16 cellular contexts compared by ENCODE assay signal in the genomic region with DNA sequence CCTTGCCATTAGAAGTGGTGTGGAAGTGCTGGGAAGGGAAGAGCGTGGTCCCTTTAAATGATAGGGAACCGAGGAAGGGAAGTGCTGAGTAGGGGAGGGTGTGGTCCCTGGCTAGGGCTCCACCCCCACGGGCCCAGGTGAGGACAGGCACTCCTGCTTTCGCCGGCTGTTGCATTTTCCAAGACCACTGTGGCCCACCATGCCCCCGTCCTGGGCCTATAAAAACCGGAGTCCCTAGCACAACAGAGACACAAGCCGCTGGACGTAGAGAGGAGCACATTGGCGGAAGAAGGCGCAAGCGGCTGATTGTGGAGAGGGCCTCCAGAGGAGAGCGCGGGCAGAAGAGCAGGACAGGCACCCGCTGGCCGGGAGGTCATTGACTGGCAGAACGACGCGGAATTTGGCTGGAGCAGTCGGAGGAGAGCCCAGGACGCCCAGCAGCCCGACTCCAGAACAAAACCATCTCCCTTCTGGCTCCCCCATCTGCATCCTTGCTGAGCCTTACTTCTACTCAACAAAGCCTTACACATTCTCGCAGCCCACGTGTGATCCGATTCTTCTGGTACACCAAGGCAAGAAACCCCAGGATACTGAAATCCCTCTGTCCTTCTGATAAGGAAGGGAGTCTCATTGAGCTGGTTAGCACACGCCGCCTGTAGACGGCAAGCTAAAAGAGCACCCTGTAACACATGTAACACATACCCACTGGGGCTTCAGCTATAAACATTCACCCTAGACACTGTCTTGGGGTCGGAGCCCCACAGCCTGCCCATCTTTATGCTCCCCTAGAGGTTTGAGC.
DNase-seq lines count a peak whose midpoint lies in the region; ATAC-seq and TF ChIP-seq lines count a peak whose summit lies in the region.
"Had no signal": no experiment of that assay in that cellular context is flagged by ENCODE, and none has a peak within 500 bp of the region (broad histone marks: within the 10 kb centered on the region; RNA-seq: fewer than 3 reads in every experiment).

No MANE protein-coding gene starts in this region.

- H3K27ac ChIP-seq in iPS DF 6.9 (ENCODE audit: low read length), result no peak overlapping the region
- H3K27ac ChIP-seq in neuronal stem cell (replicated peaks; ENCODE audit: low read length), result no peak overlapping the region
- H3K27ac ChIP-seq: upper lobe of left lung had no signal

- BruUV-seq in Caco-2 (replicated peaks; lab: Mats Ljungman, UMichigan), result no TSS peak

- H3K9me3 ChIP-seq in Caco-2 (no peaks in the 10 kb centered on the region; the same call in 1 of the 2 replicates), iPS DF 6.9 (ENCODE audit: control insufficient read depth, insufficient read depth, low read length) (no peaks in the 10 kb centered on the region), neuronal stem cell (replicated peaks in 1 of 2; ENCODE audit: control insufficient read depth in 2 of 2, insufficient read depth in 1 of 2, low read depth in 1 of 2, low read length in 2 of 2) (peaks cover 0 to 2% of the 10 kb centered on the region in 2 donors)
- H3K9me3 ChIP-seq: upper lobe of left lung had no signal

- H3K27ac Mint-ChIP-seq in Caco-2 (ENCODE audit: unreplicated experiment), result peak overlapping the region; percentile 90
- H3K27ac Mint-ChIP-seq: activated CD4-positive, alpha-beta T cell treated with anti-CD3 and anti-CD28 coated beads for 36 hours; activated naive CD4-positive, alpha-beta T cell treated with anti-CD3 and anti-CD28 coated beads, Interleukin-2, amount 50 U/mL, for 72 hours; naive B cell; T-helper 2 cell treated with Interferon-gamma antibody and Interleukin-4, amounts not matched to agents 5 μg/mL and 100 μg/mL, for 36 hours had no signal

- no peak for TF ChIP-seq CTCF in Caco-2 (IDR thresholded peaks at IDR 0.05; ENCODE audit: insufficient read depth in 1 of 2, low read depth in 1 of 2, low read length in 1 of 2, severe bottlenecking in 1 of 2, unreplicated experiment in 1 of 2)

- no peak overlapping the region for H3K4ac ChIP-seq in neuronal stem cell (ENCODE audit: low read length)

- peak overlapping the region; percentile 54 for H4K8ac ChIP-seq in neuronal stem cell (ENCODE audit: low read depth, low read length)

- intact Hi-C loops in Caco-2 (cut with micrococcal nuclease; ENCODE audit: unreplicated experiment), result no loop called here

- CTCF ChIA-PET in Caco-2 (lab: Charles Lee), result no interaction called here

- H3K4me3 Mint-ChIP-seq in Caco-2 (ENCODE audit: unreplicated experiment), result peak overlapping the region; percentile 5
- H3K4me3 Mint-ChIP-seq: activated CD4-positive, alpha-beta T cell treated with anti-CD3 and anti-CD28 coated beads for 36 hours; naive B cell; T-helper 2 cell treated with Interferon-gamma antibody and Interleukin-4, amounts not matched to agents 5 μg/mL and 100 μg/mL, for 36 hours had no signal

- peak overlapping the region; percentile 70 for H3K18ac ChIP-seq in neuronal stem cell (ENCODE audit: low read length)

- H2AK5ac ChIP-seq in neuronal stem cell (ENCODE audit: low read depth, low read length), result peak overlapping the region; percentile 49

- no peak for ATAC-seq in GM21447 (IDR thresholded peaks at IDR 0.05; ENCODE audit: unreplicated experiment)
- ATAC-seq: activated CD4-positive, alpha-beta T cell treated with anti-CD3 and anti-CD28 coated beads for 36 hours; activated naive CD4-positive, alpha-beta T cell treated with anti-CD3 and anti-CD28 coated beads, Interleukin-2, amount 50 U/mL, for 72 hours had no signal

- H2BK5ac ChIP-seq in neuronal stem cell (ENCODE audit: low read length), result no peak overlapping the region

- DNase-seq in Caco-2 (no peak), NAMALWA (ENCODE audit: low spot score) (peak; percentile 6), iPS DF 6.9 (ENCODE audit: low read depth, low spot score) (no peak), neuronal stem cell (ENCODE audit: low spot score) (no peak), NCI-H524 (lab: John Stamatoyannopoulos, UW) (no peak), hippocampal formation (lab: John Stamatoyannopoulos, UW) (no peak), DMS53 treated with DMSO at 0.1 percent for 48 hours (lab: John Stamatoyannopoulos, UW; ENCODE audit: unreplicated experiment) (no peak)
- DNase-seq: activated CD4-positive, alpha-beta T cell treated with anti-CD3 and anti-CD28 coated beads for 36 hours; activated T-cell treated with anti-CD3 and anti-CD28 coated beads, Interleukin-2, amount 50 U/mL, for 1 hour; naive B cell; NCI-H1417; stimulated activated CD4-positive, alpha-beta T cell treated with anti-CD3 and anti-CD28 coated beads, Interleukin-2, amount 100 ng/mL, for 24 hours had no signal

- H3K4me1 ChIP-seq in Caco-2, result peaks cover 32% of the 10 kb centered on the region
- no peaks in the 10 kb centered on the region; the same call in 1 of the 2 replicates for H3K4me1 ChIP-seq in iPS DF 6.9 (ENCODE audit: control insufficient read depth, insufficient read depth, low read length)
- H3K4me1 ChIP-seq in neuronal stem cell (ENCODE audit: control insufficient read depth in 2 of 2, insufficient read depth in 1 of 2, low read depth in 1 of 2, low read length in 2 of 2), result peaks cover 0 to 4% of the 10 kb centered on the region in 2 donors
- H3K4me1 ChIP-seq: upper lobe of left lung had no signal

- H3K36me3 Mint-ChIP-seq in Caco-2 (ENCODE audit: insufficient read depth, unreplicated experiment), result no peaks in the 10 kb centered on the region
- H3K36me3 Mint-ChIP-seq: activated naive CD4-positive, alpha-beta T cell treated with anti-CD3 and anti-CD28 coated beads, Interleukin-2, amount 50 U/mL, for 72 hours; naive B cell had no signal

- H3K4me2 ChIP-seq in neuronal stem cell (ENCODE audit: insufficient read depth, low read length, poor library complexity, severe bottlenecking), result no peak overlapping the region

- H3K14ac ChIP-seq in neuronal stem cell (ENCODE audit: low read length), result no peak overlapping the region

- H2BK120ac ChIP-seq in neuronal stem cell (ENCODE audit: low read depth, low read length), result no peak overlapping the region

- peaks cover 9% of the 10 kb centered on the region for H3K9me3 Mint-ChIP-seq in Caco-2 (ENCODE audit: unreplicated experiment)
- H3K9me3 Mint-ChIP-seq: T-helper 2 cell treated with Interferon-gamma antibody and Interleukin-4, amounts not matched to agents 5 μg/mL and 100 μg/mL, for 36 hours had no signal

- H3K23ac ChIP-seq in neuronal stem cell (ENCODE audit: low read depth, low read length, poor library complexity), result peak overlapping the region; percentile 77

- no peaks in the 10 kb centered on the region for H3K27me3 Mint-ChIP-seq in Caco-2 (ENCODE audit: insufficient read depth, unreplicated experiment)

- POLR2A ChIA-PET in Caco-2 (lab: Charles Lee), result no interaction called here

- H4K91ac ChIP-seq in neuronal stem cell (ENCODE audit: low read depth, low read length, poor library complexity), result peak overlapping the region; percentile 43

- no peaks in the 10 kb centered on the region for H3K79me1 ChIP-seq in neuronal stem cell (ENCODE audit: low read depth, low read length)

- no peaks in the 10 kb centered on the region for H3K36me3 ChIP-seq in Caco-2 (ENCODE audit: control insufficient read depth, insufficient read depth, low read length)
- no peaks in the 10 kb centered on the region for H3K36me3 ChIP-seq in iPS DF 6.9 (ENCODE audit: control insufficient read depth, insufficient read depth, low read length)
- H3K36me3 ChIP-seq in neuronal stem cell (replicated peaks in 1 of 2; ENCODE audit: control insufficient read depth in 2 of 2, insufficient read depth in 2 of 2, low read length in 2 of 2), result no peaks in the 10 kb centered on the region
- H3K36me3 ChIP-seq: upper lobe of left lung had no signal

- no peak overlapping the region for H3K4me3 ChIP-seq in Caco-2 (ENCODE audit: low read depth, low read length)
- H3K4me3 ChIP-seq in iPS DF 6.9 (ENCODE audit: low read length), result peak overlapping the region; percentile 13; the same call in 1 of the 2 replicates
- H3K4me3 ChIP-seq in neuronal stem cell (ENCODE audit: low read length in 2 of 2), result no peak overlapping the region
- H3K4me3 ChIP-seq: upper lobe of left lung had no signal

- no peak overlapping the region for H2AFZ ChIP-seq in neuronal stem cell (ENCODE audit: low read length)

- H3K4me1 Mint-ChIP-seq in Caco-2 (ENCODE audit: low read depth, unreplicated experiment), result peaks cover 37% of the 10 kb centered on the region
- H3K4me1 Mint-ChIP-seq: activated CD4-positive, alpha-beta T cell treated with anti-CD3 and anti-CD28 coated beads for 36 hours; naive B cell had no signal

- H2BK15ac ChIP-seq in neuronal stem cell (ENCODE audit: low read length), result peak overlapping the region; percentile 92

- WGBS in iPS DF 6.9 (ENCODE audit: insufficient coverage, insufficient read length), result no CpG with 5 or more reads among the region's 29 CpGs
- no CpG with 5 or more reads among the region's 29 CpGs for WGBS in neuronal stem cell (ENCODE audit: extremely low coverage in 2 of 2, insufficient read length in 2 of 2, insufficient replicate concordance in 1 of 2), 2 donors

- H3K9ac ChIP-seq in neuronal stem cell (ENCODE audit: low read depth, low read length, poor library complexity), result no peak overlapping the region

- H2BK12ac ChIP-seq in neuronal stem cell (ENCODE audit: low read length), result no peak overlapping the region

- H3K27me3 ChIP-seq in Caco-2 (replicated peaks; ENCODE audit: control insufficient read depth, insufficient read depth, low read length) (no peaks in the 10 kb centered on the region), iPS DF 6.9 (ENCODE audit: control insufficient read depth, insufficient read depth, low read length) (no peaks in the 10 kb centered on the region), neuronal stem cell (ENCODE audit: control insufficient read depth in 3 of 3, insufficient read depth in 3 of 3, low read depth in 1 of 3, low read length in 3 of 3) (no peaks in the 10 kb centered on the region)
- H3K27me3 ChIP-seq: upper lobe of left lung had no signal
